In genomic region chr4:1718095-1718850, GRCh38 we compare ENCODE assay signal across 2 cellular contexts.
TF ChIP-seq lines count a peak whose summit lies in the region.

No MANE protein-coding gene starts in this region.

TF ChIP-seq in IMR-90, 13 proteins besides CTCF, POLR2A, EP300 and RAD21:
- TF ChIP-seq MAZ (IDR thresholded peaks at IDR 0.05; ENCODE audit: borderline replicate concordance, low read depth, low read length) (no peak), CHD1 (IDR thresholded peaks at IDR 0.05; ENCODE audit: low read depth, low read length) (no peak), MXI1 (IDR thresholded peaks at IDR 0.05; ENCODE audit: borderline replicate concordance, low read depth, low read length) (no peak), MAFK (IDR thresholded peaks at IDR 0.05; ENCODE audit: low read depth, low read length) (no peak), BHLHE40 (IDR thresholded peaks at IDR 0.05; ENCODE audit: low read depth, low read length) (no peak), RFX5 (IDR thresholded peaks at IDR 0.05; ENCODE audit: low read depth, low read length) (no peak), SMC3 (IDR thresholded peaks at IDR 0.05; ENCODE audit: low read depth, low read length) (no peak), ELK1 (IDR thresholded peaks at IDR 0.05; ENCODE audit: borderline replicate concordance, low read depth, low read length) (no peak), FOS (IDR thresholded peaks at IDR 0.05; ENCODE audit: low read depth, low read length) (no peak), RCOR1 (IDR thresholded peaks at IDR 0.05; ENCODE audit: insufficient replicate concordance, low read length) (no peak), NFE2L2 (IDR thresholded peaks at IDR 0.05; ENCODE audit: low read depth, low read length) (no peak), USF2 (IDR thresholded peaks at IDR 0.05; ENCODE audit: low read depth, low read length) (no peak), CEBPB (IDR thresholded peaks at IDR 0.05; ENCODE audit: low read depth, low read length) (no peak)

TF ChIP-seq in GM12878, 131 proteins besides CTCF, POLR2A, EP300 and RAD21:
- TF ChIP-seq ZNF207 (IDR thresholded peaks at IDR 0.05; ENCODE audit: borderline replicate concordance) (no peak), MLLT1 (IDR thresholded peaks at IDR 0.05) (no peak), RFX5 (IDR thresholded peaks at IDR 0.05; ENCODE audit: low read depth, low read length) (no peak), BMI1 (IDR thresholded peaks at IDR 0.05; ENCODE audit: borderline replicate concordance) (no peak), ZBTB4 (CRISPR knock-in tag; IDR thresholded peaks at IDR 0.05) (no peak), EZH2 (IDR thresholded peaks at IDR 0.05; ENCODE audit: borderline replicate concordance, control insufficient read depth, low read depth, low read length) (no peak), SMAD5 (IDR thresholded peaks at IDR 0.05; ENCODE audit: low read depth) (no peak), GABPA (IDR thresholded peaks at IDR 0.05; ENCODE audit: low read depth) (no peak), CUX1 (IDR thresholded peaks at IDR 0.05; ENCODE audit: insufficient replicate concordance, low read depth, low read length) (no peak)
